In the genomic region with DNA sequence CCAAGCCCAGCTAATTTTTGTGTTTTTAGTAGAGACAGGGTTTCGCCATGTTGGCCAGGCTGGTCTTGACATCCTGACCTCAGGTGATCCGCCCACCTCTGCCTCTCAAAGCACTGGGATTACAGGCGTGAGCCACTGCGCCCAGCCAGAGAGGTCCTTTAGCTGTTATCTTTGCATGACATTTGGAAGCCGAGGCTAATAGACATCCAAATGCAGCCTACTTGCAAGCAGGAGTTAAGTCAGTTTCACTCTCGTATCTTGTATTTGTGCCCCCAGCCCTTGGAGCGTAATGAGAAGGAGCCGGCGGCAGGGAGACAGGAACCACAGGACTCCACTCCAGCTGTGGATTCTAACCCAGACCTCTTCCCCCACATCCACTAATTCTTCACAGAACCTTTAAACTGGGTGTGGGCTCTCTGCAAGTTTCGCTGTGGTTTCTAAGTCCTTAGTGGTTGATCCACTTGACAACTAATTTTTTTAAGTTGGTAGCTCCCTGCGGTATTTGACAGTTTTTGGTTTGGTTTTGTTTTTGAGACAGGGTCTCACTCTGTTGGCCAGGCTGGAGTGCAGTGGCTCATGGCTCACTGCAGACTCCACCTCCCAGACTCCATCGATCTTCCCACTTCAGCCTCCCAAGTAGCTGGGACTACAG, we compare ENCODE assay signal across 1 cellular context.
TF ChIP-seq lines count a peak whose summit lies in the region.

No MANE protein-coding gene starts in this region.

TF ChIP-seq in K562, 482 proteins besides CTCF, POLR2A, EP300 and RAD21 (continues in another document):
- TF ChIP-seq, protein P1, sequence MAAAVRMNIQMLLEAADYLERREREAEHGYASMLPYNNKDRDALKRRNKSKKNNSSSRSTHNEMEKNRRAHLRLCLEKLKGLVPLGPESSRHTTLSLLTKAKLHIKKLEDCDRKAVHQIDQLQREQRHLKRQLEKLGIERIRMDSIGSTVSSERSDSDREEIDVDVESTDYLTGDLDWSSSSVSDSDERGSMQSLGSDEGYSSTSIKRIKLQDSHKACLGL (CRISPR knock-in tag; IDR thresholded peaks at IDR 0.05; ENCODE audit: borderline replicate concordance, poor library complexity, severe bottlenecking), result no peak
- TF ChIP-seq ZNF57 (CRISPR knock-in tag; IDR thresholded peaks at IDR 0.05) (no peak), JUND (IDR thresholded peaks at IDR 0.05; ENCODE audit: borderline replicate concordance, low read depth, low read length) (no peak), JUND (tag; IDR thresholded peaks at IDR 0.05; ENCODE audit: borderline replicate concordance, low read depth, low read length) (no peak), CEBPG (CRISPR knock-in tag; IDR thresholded peaks at IDR 0.05) (peak; percentile 18; the same call in 1 of the 2 replicates), CEBPG (tag; conservative IDR thresholded peaks at IDR 0.05 in 1 of 2, IDR thresholded peaks at IDR 0.05 in 1 of 2) (no peak), HDAC3 (IDR thresholded peaks at IDR 0.05; ENCODE audit: borderline replicate concordance, partially characterized antibody) (no peak), CHCHD3 (CRISPR knock-in tag; IDR thresholded peaks at IDR 0.05) (no peak), POLR3A (IDR thresholded peaks at IDR 0.05; ENCODE audit: borderline replicate concordance, extremely low read depth, insufficient read depth, insufficient read length) (no peak), RBM14 (IDR thresholded peaks at IDR 0.05; ENCODE audit: borderline replicate concordance, insufficient read depth, low read depth, low read length) (no peak), EZH2 (IDR thresholded peaks at IDR 0.05; ENCODE audit: borderline replicate concordance, low read depth, low read length) (no peak), ZNF24 (IDR thresholded peaks at IDR 0.05) (no peak), CC2D1A (IDR thresholded peaks at IDR 0.05) (no peak), ZNF311 (CRISPR knock-in tag; IDR thresholded peaks at IDR 0.05) (no peak), TBL1XR1 (IDR thresholded peaks at IDR 0.05; ENCODE audit: low read length in 2 of 2) (0 out of 4 replicates have a peak, but pooled peaks of 1 of the 2 experiments have one; percentile 41), SMAD1 (IDR thresholded peaks at IDR 0.05; ENCODE audit: low read depth, low read length, partially characterized antibody) (no peak), MECOM (CRISPR knock-in tag; IDR thresholded peaks at IDR 0.05) (no peak), LCOR (CRISPR knock-in tag; IDR thresholded peaks at IDR 0.05) (no peak), JUN (IDR thresholded peaks at IDR 0.05; ENCODE audit: borderline replicate concordance, low read depth, low read length) (no peak), JUN (CRISPR knock-in tag; IDR thresholded peaks at IDR 0.05; ENCODE audit: borderline replicate concordance) (no peak), NCOA1 (IDR thresholded peaks at IDR 0.05; ENCODE audit: low read depth) (peak; percentile 53; the same call in 1 of the 2 replicates), MYNN (IDR thresholded peaks at IDR 0.05) (no peak), MYNN (CRISPR knock-in tag; IDR thresholded peaks at IDR 0.05) (no peak), ZBTB8A (IDR thresholded peaks at IDR 0.05; ENCODE audit: partially characterized antibody) (no peak), POLR2G (IDR thresholded peaks at IDR 0.05; ENCODE audit: low read depth, low read length) (no peak), HEY1 (CRISPR knock-in tag; IDR thresholded peaks at IDR 0.05; ENCODE audit: borderline replicate concordance) (no peak), MCM3 (IDR thresholded peaks at IDR 0.05) (no peak), TFAM (CRISPR knock-in tag; conservative IDR thresholded peaks at IDR 0.05) (no peak), POU5F1 (IDR thresholded peaks at IDR 0.05; ENCODE audit: borderline replicate concordance, low read depth, low read length, partially characterized antibody) (no peak), ZNF253 (CRISPR knock-in tag; conservative IDR thresholded peaks at IDR 0.05) (no peak), MEIS2 (IDR thresholded peaks at IDR 0.05; ENCODE audit: partially characterized antibody) (peak; percentile 11), ZNF324 (CRISPR knock-in tag; IDR thresholded peaks at IDR 0.05) (no peak), SRSF1 (IDR thresholded peaks at IDR 0.05; ENCODE audit: low read depth, low read length) (no peak)
- TF ChIP-seq, protein P2, sequence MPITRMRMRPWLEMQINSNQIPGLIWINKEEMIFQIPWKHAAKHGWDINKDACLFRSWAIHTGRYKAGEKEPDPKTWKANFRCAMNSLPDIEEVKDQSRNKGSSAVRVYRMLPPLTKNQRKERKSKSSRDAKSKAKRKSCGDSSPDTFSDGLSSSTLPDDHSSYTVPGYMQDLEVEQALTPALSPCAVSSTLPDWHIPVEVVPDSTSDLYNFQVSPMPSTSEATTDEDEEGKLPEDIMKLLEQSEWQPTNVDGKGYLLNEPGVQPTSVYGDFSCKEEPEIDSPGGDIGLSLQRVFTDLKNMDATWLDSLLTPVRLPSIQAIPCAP (CRISPR knock-in tag; IDR thresholded peaks at IDR 0.05; ENCODE audit: borderline replicate concordance), result no peak
- TF ChIP-seq, protein P3, sequence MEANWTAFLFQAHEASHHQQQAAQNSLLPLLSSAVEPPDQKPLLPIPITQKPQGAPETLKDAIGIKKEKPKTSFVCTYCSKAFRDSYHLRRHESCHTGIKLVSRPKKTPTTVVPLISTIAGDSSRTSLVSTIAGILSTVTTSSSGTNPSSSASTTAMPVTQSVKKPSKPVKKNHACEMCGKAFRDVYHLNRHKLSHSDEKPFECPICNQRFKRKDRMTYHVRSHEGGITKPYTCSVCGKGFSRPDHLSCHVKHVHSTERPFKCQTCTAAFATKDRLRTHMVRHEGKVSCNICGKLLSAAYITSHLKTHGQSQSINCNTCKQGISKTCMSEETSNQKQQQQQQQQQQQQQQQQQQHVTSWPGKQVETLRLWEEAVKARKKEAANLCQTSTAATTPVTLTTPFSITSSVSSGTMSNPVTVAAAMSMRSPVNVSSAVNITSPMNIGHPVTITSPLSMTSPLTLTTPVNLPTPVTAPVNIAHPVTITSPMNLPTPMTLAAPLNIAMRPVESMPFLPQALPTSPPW (CRISPR knock-in tag; IDR thresholded peaks at IDR 0.05), result no peak
- TF ChIP-seq, protein P4, sequence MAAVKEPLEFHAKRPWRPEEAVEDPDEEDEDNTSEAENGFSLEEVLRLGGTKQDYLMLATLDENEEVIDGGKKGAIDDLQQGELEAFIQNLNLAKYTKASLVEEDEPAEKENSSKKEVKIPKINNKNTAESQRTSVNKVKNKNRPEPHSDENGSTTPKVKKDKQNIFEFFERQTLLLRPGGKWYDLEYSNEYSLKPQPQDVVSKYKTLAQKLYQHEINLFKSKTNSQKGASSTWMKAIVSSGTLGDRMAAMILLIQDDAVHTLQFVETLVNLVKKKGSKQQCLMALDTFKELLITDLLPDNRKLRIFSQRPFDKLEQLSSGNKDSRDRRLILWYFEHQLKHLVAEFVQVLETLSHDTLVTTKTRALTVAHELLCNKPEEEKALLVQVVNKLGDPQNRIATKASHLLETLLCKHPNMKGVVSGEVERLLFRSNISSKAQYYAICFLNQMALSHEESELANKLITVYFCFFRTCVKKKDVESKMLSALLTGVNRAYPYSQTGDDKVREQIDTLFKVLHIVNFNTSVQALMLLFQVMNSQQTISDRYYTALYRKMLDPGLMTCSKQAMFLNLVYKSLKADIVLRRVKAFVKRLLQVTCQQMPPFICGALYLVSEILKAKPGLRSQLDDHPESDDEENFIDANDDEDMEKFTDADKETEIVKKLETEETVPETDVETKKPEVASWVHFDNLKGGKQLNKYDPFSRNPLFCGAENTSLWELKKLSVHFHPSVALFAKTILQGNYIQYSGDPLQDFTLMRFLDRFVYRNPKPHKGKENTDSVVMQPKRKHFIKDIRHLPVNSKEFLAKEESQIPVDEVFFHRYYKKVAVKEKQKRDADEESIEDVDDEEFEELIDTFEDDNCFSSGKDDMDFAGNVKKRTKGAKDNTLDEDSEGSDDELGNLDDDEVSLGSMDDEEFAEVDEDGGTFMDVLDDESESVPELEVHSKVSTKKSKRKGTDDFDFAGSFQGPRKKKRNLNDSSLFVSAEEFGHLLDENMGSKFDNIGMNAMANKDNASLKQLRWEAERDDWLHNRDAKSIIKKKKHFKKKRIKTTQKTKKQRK (IDR thresholded peaks at IDR 0.05; ENCODE audit: borderline replicate concordance, low read depth, low read length), result no peak
- TF ChIP-seq, protein P5, sequence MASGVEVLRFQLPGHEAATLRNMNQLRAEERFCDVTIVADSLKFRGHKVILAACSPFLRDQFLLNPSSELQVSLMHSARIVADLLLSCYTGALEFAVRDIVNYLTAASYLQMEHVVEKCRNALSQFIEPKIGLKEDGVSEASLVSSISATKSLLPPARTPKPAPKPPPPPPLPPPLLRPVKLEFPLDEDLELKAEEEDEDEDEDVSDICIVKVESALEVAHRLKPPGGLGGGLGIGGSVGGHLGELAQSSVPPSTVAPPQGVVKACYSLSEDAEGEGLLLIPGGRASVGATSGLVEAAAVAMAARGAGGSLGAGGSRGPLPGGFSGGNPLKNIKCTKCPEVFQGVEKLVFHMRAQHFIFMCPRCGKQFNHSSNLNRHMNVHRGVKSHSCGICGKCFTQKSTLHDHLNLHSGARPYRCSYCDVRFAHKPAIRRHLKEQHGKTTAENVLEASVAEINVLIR (CRISPR knock-in tag; IDR thresholded peaks at IDR 0.05), result no peak
- TF ChIP-seq, protein P6, sequence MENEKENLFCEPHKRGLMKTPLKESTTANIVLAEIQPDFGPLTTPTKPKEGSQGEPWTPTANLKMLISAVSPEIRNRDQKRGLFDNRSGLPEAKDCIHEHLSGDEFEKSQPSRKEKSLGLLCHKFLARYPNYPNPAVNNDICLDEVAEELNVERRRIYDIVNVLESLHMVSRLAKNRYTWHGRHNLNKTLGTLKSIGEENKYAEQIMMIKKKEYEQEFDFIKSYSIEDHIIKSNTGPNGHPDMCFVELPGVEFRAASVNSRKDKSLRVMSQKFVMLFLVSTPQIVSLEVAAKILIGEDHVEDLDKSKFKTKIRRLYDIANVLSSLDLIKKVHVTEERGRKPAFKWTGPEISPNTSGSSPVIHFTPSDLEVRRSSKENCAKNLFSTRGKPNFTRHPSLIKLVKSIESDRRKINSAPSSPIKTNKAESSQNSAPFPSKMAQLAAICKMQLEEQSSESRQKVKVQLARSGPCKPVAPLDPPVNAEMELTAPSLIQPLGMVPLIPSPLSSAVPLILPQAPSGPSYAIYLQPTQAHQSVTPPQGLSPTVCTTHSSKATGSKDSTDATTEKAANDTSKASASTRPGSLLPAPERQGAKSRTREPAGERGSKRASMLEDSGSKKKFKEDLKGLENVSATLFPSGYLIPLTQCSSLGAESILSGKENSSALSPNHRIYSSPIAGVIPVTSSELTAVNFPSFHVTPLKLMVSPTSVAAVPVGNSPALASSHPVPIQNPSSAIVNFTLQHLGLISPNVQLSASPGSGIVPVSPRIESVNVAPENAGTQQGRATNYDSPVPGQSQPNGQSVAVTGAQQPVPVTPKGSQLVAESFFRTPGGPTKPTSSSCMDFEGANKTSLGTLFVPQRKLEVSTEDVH (IDR thresholded peaks at IDR 0.05; ENCODE audit: low read depth, partially characterized antibody), result no peak
- TF ChIP-seq, protein P7, sequence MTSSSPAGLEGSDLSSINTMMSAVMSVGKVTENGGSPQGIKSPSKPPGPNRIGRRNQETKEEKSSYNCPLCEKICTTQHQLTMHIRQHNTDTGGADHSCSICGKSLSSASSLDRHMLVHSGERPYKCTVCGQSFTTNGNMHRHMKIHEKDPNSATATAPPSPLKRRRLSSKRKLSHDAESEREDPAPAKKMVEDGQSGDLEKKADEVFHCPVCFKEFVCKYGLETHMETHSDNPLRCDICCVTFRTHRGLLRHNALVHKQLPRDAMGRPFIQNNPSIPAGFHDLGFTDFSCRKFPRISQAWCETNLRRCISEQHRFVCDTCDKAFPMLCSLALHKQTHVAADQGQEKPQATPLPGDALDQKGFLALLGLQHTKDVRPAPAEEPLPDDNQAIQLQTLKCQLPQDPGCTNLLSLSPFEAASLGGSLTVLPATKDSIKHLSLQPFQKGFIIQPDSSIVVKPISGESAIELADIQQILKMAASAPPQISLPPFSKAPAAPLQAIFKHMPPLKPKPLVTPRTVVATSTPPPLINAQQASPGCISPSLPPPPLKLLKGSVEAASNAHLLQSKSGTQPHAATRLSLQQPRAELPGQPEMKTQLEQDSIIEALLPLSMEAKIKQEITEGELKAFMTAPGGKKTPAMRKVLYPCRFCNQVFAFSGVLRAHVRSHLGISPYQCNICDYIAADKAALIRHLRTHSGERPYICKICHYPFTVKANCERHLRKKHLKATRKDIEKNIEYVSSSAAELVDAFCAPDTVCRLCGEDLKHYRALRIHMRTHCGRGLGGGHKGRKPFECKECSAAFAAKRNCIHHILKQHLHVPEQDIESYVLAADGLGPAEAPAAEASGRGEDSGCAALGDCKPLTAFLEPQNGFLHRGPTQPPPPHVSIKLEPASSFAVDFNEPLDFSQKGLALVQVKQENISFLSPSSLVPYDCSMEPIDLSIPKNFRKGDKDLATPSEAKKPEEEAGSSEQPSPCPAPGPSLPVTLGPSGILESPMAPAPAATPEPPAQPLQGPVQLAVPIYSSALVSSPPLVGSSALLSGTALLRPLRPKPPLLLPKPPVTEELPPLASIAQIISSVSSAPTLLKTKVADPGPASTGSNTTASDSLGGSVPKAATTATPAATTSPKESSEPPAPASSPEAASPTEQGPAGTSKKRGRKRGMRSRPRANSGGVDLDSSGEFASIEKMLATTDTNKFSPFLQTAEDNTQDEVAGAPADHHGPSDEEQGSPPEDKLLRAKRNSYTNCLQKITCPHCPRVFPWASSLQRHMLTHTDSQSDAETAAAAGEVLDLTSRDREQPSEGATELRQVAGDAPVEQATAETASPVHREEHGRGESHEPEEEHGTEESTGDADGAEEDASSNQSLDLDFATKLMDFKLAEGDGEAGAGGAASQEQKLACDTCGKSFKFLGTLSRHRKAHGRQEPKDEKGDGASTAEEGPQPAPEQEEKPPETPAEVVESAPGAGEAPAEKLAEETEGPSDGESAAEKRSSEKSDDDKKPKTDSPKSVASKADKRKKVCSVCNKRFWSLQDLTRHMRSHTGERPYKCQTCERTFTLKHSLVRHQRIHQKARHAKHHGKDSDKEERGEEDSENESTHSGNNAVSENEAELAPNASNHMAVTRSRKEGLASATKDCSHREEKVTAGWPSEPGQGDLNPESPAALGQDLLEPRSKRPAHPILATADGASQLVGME (CRISPR knock-in tag; IDR thresholded peaks at IDR 0.05), result no peak
- TF ChIP-seq, protein P8, sequence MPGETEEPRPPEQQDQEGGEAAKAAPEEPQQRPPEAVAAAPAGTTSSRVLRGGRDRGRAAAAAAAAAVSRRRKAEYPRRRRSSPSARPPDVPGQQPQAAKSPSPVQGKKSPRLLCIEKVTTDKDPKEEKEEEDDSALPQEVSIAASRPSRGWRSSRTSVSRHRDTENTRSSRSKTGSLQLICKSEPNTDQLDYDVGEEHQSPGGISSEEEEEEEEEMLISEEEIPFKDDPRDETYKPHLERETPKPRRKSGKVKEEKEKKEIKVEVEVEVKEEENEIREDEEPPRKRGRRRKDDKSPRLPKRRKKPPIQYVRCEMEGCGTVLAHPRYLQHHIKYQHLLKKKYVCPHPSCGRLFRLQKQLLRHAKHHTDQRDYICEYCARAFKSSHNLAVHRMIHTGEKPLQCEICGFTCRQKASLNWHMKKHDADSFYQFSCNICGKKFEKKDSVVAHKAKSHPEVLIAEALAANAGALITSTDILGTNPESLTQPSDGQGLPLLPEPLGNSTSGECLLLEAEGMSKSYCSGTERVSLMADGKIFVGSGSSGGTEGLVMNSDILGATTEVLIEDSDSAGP (CRISPR knock-in tag; IDR thresholded peaks at IDR 0.05), result no peak
- TF ChIP-seq, protein P9, sequence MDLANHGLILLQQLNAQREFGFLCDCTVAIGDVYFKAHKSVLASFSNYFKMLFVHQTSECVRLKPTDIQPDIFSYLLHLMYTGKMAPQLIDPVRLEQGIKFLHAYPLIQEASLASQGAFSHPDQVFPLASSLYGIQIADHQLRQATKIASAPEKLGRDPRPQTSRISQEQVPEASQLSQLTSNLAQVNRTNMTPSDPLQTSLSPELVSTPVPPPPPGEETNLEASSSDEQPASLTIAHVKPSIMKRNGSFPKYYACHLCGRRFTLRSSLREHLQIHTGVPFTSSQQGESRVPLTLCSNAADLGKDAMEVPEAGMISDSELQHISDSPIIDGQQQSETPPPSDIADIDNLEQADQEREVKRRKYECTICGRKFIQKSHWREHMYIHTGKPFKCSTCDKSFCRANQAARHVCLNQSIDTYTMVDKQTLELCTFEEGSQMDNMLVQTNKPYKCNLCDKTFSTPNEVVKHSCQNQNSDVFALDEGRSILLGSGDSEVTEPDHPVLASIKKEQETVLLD (IDR thresholded peaks at IDR 0.05), result no peak
